8 cellular contexts compared by ENCODE assay signal in the genomic region with DNA sequence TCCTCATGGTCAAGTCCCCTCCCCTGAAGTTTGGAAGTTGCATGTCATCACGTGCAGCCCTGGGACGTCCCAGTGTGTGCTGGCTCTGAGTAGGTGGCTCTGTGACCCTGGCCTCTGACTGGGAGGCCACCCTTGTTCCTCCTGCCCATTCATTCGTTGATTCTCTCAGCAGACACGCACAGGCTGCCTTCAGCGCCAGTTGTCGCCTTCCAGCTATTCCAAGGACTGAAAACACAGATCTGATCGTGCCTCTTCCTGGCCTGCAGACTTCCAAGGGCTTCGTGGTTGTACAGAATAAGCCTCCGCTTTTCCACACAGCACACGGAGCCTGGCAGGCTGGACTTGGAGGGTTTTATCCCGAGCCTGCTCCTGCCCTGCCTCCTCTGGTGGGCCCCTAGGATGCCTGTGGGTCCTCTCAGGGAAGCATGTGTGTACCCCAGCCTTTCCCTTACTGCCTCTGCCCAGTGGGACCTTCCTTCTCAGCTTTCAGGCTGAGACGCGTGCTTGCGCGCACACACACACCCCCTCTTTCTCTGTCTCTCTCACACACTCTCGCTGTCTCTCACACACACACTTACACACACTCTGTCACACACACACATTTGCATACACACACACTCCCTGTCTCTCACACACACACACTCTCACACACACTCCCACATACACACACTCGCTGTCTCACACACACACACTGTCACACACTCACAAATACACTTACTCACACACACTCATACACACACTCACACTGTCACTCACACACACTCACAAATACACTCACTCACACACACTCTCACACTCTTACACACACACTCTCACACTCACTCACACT. TPM values are rescaled to one million over a fixed set of nuclear protein-coding genes. Genes with fewer than 3 reads are reported as not detected.
DNase-seq lines count a peak whose midpoint lies in the region; ATAC-seq and TF ChIP-seq lines count a peak whose summit lies in the region.
"Had no signal": no experiment of that assay in that cellular context is flagged by ENCODE, and none has a peak within 500 bp of the region (broad histone marks: within the 10 kb centered on the region; RNA-seq: fewer than 3 reads in every experiment).

No MANE protein-coding gene starts in this region.

- 37% methylated on average over 17 of the region's 17 CpGs for WGBS in smooth muscle cell (ENCODE audit: low lambda C conversion rate)

- H3K9me3 ChIP-seq in HEK293 (ENCODE audit: control insufficient read depth, insufficient read depth, low read depth, low read length): no peaks in the 10 kb centered on the region
- no peaks in the 10 kb centered on the region for H3K9me3 ChIP-seq in iPS-20b (ENCODE audit: insufficient read depth, low read depth, low read length)
- no peaks in the 10 kb centered on the region for H3K9me3 ChIP-seq in smooth muscle cell (replicated peaks; ENCODE audit: low read depth)

- H3K9ac ChIP-seq in iPS-20b (ENCODE audit: low read depth, low read length) (no peak overlapping the region), smooth muscle cell (ENCODE audit: low read depth) (peak overlapping the region; percentile 13)

- ATAC-seq in SK-N-SH treated with all-trans-retinoic acid at 6 μM for 48 hours: peak; percentile 10
- no peak for ATAC-seq in HG02642 (IDR thresholded peaks at IDR 0.05; ENCODE audit: poor library complexity, unreplicated experiment)
- ATAC-seq in HG03442 (IDR thresholded peaks at IDR 0.05; ENCODE audit: unreplicated experiment): no peak

- H3K4me2 ChIP-seq in smooth muscle cell: peak overlapping the region; percentile 80

- no peaks in the 10 kb centered on the region for H3K27me3 ChIP-seq in iPS-20b (ENCODE audit: insufficient read depth, low read length)
- no peaks in the 10 kb centered on the region for H3K27me3 ChIP-seq in smooth muscle cell (ENCODE audit: low read depth)

- H3K27ac ChIP-seq in HEK293 (ENCODE audit: extremely low read depth, low read depth, low read length) (no peak overlapping the region; the same call in 1 of the 2 replicates), iPS-20b (ENCODE audit: low read length) (peak overlapping the region; percentile 0), smooth muscle cell (ENCODE audit: low read depth) (peak overlapping the region; percentile 80)

- H4K20me1 ChIP-seq in smooth muscle cell (ENCODE audit: low read depth): peaks cover 100% of the 10 kb centered on the region

- H3K4me1 ChIP-seq in HEK293 (ENCODE audit: control insufficient read depth, insufficient read depth, low read length) (peaks cover 29% of the 10 kb centered on the region), iPS-20b (ENCODE audit: insufficient read depth, low read length) (peaks cover 21% of the 10 kb centered on the region), smooth muscle cell (ENCODE audit: low read depth) (peaks cover 27% of the 10 kb centered on the region)

- CTCF ChIA-PET in HEK293 (lab: Yijun Ruan, JAX): interaction anchor here (0.9 to 1.6 kb wide), 3 partner anchors 7 to 88 kb away, joined by 3 to 5 read pairs (median 4); no protein-coding TSS in a partner anchor

- peaks cover 24% of the 10 kb centered on the region for H3F3A ChIP-seq in smooth muscle cell (ENCODE audit: low read depth)

- H3K79me2 ChIP-seq in smooth muscle cell (ENCODE audit: low read depth): peaks cover 94% of the 10 kb centered on the region

- POLR2A ChIA-PET in HEK293 (lab: Yijun Ruan, JAX): interaction anchor here (0.8 kb wide), 1 partner anchor 295 kb away, joined by 3 read pairs; no protein-coding TSS in a partner anchor

- DNase-seq in smooth muscle cell (lab: John Stamatoyannopoulos, UW; ENCODE audit: unreplicated experiment): no peak
- no peak for DNase-seq in activated gamma-delta T cell treated with Interleukin-2 at 50 U/mL for 16 hours
- DNase-seq: stimulated activated CD8-positive, alpha-beta memory T cell treated with anti-CD3 and anti-CD28 coated beads, Interleukin-4, amount 100 ng/mL, for 48 hours had no signal

- H3K36me3 ChIP-seq in HEK293 (ENCODE audit: control insufficient read depth in 2 of 2, insufficient read depth in 1 of 2, low read length in 2 of 2) (peaks cover 0 to 4% of the 10 kb centered on the region in 2 experiments; a peak in 1 of 3 replicates), iPS-20b (ENCODE audit: insufficient read depth, low read depth, low read length) (peaks cover 17% of the 10 kb centered on the region), smooth muscle cell (ENCODE audit: low read depth) (no peaks in the 10 kb centered on the region)

- no peak overlapping the region for H2AFZ ChIP-seq in smooth muscle cell (ENCODE audit: low read depth)

- no peak overlapping the region for H3K4me3 ChIP-seq in HEK293 (ENCODE audit: low read depth, low read length)
- H3K4me3 ChIP-seq in iPS-20b (ENCODE audit: low read length): no peak overlapping the region
- no peak overlapping the region for H3K4me3 ChIP-seq in smooth muscle cell

- TF ChIP-seq CTCF in HEK293 (tag by site-specific recombination; IDR thresholded peaks at IDR 0.05): no peak
- no peak for TF ChIP-seq CTCF in smooth muscle cell (IDR thresholded peaks at IDR 0.05; ENCODE audit: borderline replicate concordance, insufficient read depth, poor library complexity, severe bottlenecking)

TF ChIP-seq in HEK293, 187 proteins besides CTCF, POLR2A, EP300 and RAD21 (continues in another document):
- no peak for TF ChIP-seq ZNF664 (tag by site-specific recombination; IDR thresholded peaks at IDR 0.05)
- TF ChIP-seq ZNF391 (tag by site-specific recombination; IDR thresholded peaks at IDR 0.05; ENCODE audit: borderline replicate concordance, low read depth): peak; percentile 96
- TF ChIP-seq INSM2 (tag by site-specific recombination; IDR thresholded peaks at IDR 0.05): 0 out of 2 replicates have a peak, but pooled peaks have one; percentile 26
- TF ChIP-seq GLIS1 (tag by site-specific recombination; IDR thresholded peaks at IDR 0.05): peak; percentile 45; the same call in 1 of the 2 replicates
- peak; percentile 64 for TF ChIP-seq ZNF335 (tag by site-specific recombination; conservative IDR thresholded peaks at IDR 0.05)
- peak; percentile 87 for TF ChIP-seq ZNF692 (tag by site-specific recombination; IDR thresholded peaks at IDR 0.05)

TF ChIP-seq in SK-N-SH treated with all-trans-retinoic acid at 6 μM for 48 hours, 23 proteins besides CTCF, POLR2A, EP300 and RAD21:
- TF ChIP-seq, protein P1, sequence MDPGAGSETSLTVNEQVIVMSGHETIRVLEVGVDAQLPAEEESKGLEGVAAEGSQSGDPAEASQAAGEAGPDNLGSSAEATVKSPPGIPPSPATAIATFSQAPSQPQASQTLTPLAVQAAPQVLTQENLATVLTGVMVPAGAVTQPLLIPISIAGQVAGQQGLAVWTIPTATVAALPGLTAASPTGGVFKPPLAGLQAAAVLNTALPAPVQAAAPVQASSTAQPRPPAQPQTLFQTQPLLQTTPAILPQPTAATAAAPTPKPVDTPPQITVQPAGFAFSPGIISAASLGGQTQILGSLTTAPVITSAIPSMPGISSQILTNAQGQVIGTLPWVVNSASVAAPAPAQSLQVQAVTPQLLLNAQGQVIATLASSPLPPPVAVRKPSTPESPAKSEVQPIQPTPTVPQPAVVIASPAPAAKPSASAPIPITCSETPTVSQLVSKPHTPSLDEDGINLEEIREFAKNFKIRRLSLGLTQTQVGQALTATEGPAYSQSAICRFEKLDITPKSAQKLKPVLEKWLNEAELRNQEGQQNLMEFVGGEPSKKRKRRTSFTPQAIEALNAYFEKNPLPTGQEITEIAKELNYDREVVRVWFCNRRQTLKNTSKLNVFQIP (CRISPR knock-in tag; IDR thresholded peaks at IDR 0.05; ENCODE audit: borderline replicate concordance, low read depth): no peak
- TF ChIP-seq CSDC2 (CRISPR knock-in tag; IDR thresholded peaks at IDR 0.05): no peak
- TF ChIP-seq, protein P2, sequence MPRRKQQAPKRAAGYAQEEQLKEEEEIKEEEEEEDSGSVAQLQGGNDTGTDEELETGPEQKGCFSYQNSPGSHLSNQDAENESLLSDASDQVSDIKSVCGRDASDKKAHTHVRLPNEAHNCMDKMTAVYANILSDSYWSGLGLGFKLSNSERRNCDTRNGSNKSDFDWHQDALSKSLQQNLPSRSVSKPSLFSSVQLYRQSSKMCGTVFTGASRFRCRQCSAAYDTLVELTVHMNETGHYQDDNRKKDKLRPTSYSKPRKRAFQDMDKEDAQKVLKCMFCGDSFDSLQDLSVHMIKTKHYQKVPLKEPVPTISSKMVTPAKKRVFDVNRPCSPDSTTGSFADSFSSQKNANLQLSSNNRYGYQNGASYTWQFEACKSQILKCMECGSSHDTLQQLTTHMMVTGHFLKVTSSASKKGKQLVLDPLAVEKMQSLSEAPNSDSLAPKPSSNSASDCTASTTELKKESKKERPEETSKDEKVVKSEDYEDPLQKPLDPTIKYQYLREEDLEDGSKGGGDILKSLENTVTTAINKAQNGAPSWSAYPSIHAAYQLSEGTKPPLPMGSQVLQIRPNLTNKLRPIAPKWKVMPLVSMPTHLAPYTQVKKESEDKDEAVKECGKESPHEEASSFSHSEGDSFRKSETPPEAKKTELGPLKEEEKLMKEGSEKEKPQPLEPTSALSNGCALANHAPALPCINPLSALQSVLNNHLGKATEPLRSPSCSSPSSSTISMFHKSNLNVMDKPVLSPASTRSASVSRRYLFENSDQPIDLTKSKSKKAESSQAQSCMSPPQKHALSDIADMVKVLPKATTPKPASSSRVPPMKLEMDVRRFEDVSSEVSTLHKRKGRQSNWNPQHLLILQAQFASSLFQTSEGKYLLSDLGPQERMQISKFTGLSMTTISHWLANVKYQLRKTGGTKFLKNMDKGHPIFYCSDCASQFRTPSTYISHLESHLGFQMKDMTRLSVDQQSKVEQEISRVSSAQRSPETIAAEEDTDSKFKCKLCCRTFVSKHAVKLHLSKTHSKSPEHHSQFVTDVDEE (CRISPR knock-in tag; IDR thresholded peaks at IDR 0.05): no peak
- no peak for TF ChIP-seq ZFP3 (CRISPR knock-in tag; IDR thresholded peaks at IDR 0.05)
- TF ChIP-seq ZFP30 (CRISPR knock-in tag; IDR thresholded peaks at IDR 0.05): no peak
- TF ChIP-seq TOX (CRISPR knock-in tag; IDR thresholded peaks at IDR 0.05; ENCODE audit: borderline replicate concordance): no peak
- TF ChIP-seq ISL1 (CRISPR knock-in tag; IDR thresholded peaks at IDR 0.05): no peak
- TF ChIP-seq GLIS3 (CRISPR knock-in tag; IDR thresholded peaks at IDR 0.05): no peak

RNA-seq across cellular contexts. Expression of gene SH3BP4, which starts 17.7 kb away (rescaled TPM):
- 47.7 and 58.4 TPM in 2 replicates for total RNA-seq in smooth muscle cell
- 34.9 and 38.9 TPM in 2 replicates for polyA plus RNA-seq in smooth muscle cell
